ENCODE assay signal across 8 cellular contexts in the genomic region with DNA sequence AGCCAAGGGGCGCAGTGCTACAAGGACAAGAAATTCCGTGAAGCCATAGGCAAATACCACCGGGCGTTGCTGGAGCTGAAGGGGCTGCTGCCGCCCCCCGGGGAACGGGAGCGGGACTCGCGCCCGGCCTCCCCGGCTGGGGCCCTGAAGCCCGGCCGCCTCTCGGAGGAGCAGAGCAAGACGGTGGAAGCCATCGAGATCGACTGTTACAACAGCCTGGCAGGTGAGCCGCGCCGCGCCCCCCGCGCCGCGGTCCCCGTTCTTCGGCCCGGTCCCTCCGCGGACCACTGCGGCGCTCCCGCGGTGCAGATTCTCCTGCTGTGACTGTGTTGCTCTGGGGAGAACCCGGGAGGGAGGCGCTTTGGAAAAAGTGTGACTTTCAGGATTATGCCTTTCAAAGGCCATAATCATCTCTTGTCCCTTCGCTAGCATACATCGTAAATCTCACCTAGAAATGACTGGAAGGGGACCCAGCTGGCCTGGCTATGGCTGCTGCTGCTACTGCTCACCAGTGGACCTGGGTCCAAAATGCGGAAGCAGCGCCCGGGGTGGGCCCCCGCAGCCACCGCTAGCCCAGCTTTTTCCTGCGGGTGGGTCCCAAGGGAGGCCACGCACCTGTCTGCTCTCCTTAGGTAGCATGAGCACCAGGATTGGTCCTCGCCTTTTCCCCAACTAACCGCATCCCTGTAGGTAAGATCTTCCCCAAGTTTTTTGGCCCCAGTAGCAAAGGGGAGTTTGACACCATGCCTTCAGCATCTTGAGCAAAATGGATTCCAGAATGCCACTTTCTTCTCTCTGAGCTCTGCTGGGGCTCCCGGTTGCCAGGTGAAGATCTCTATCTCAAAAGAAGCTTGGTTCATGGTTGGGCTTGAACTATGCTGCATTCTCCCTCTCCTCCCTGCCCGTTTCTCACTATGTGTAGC. TPM values are rescaled to one million over a fixed set of nuclear protein-coding genes. Genes with fewer than 3 reads are reported as not detected.
DNase-seq lines count a peak whose midpoint lies in the region; ATAC-seq and TF ChIP-seq lines count a peak whose summit lies in the region.

No MANE protein-coding gene starts in this region.

- TF ChIP-seq CTCF in chondrocyte (IDR thresholded peaks at IDR 0.05) (no peak), lower leg skin (IDR thresholded peaks at IDR 0.05) (no peak), testis (IDR thresholded peaks at IDR 0.05) (no peak)

- TF ChIP-seq POLR2A in GM15510 (IDR thresholded peaks at IDR 0.05; ENCODE audit: borderline replicate concordance, extremely low read depth, insufficient read length) (peak; percentile 71), lower leg skin (IDR thresholded peaks at IDR 0.05) (no peak), testis (IDR thresholded peaks at IDR 0.05) (no peak)

- H3K9me3 Mint-ChIP-seq in chondrocyte (ENCODE audit: low read depth) = no peaks in the 10 kb centered on the region

- ATAC-seq in HG02973 (IDR thresholded peaks at IDR 0.05; ENCODE audit: unreplicated experiment) (peak; percentile 41), GM19395 (IDR thresholded peaks at IDR 0.05; ENCODE audit: unreplicated experiment) (no peak)

- H3K27me3 ChIP-seq in testis = no peaks in the 10 kb centered on the region

- no peaks in the 10 kb centered on the region for H3K36me3 ChIP-seq in testis (ENCODE audit: low read depth, missing control alignments)

- H3K27me3 Mint-ChIP-seq in chondrocyte (ENCODE audit: low read depth) = peaks cover 25% of the 10 kb centered on the region

- peak; percentile 31 for DNase-seq in SW480 (ENCODE audit: low spot score)
- no peak for DNase-seq in chondrocyte (ENCODE audit: low spot score)
- DNase-seq in lower leg skin (ENCODE audit: low spot score in 2 of 2) = no peak
- peak; percentile 22 for DNase-seq in testis
- no peak for DNase-seq in GOT3 (lab: John Stamatoyannopoulos, UW)

- peaks cover 4% of the 10 kb centered on the region for H3K4me1 ChIP-seq in testis

- no peaks in the 10 kb centered on the region for H3K9me3 ChIP-seq in testis

- H3K36me3 Mint-ChIP-seq in chondrocyte (ENCODE audit: low read depth) = no peaks in the 10 kb centered on the region

- H3K4me3 ChIP-seq in lower leg skin (ENCODE audit: low read depth, poor library complexity, severe bottlenecking) (peak overlapping the region; percentile 44), testis (peak overlapping the region; percentile 57 to 62)

- no peak overlapping the region for H3K27ac ChIP-seq in testis

- no peak overlapping the region for H3K27ac Mint-ChIP-seq in chondrocyte (ENCODE audit: unreplicated experiment)

- WGBS in lower leg skin, 2 donors = 7 to 8% methylated on average over 38 to 43 of the region's 50 CpGs
- WGBS in testis, 2 donors = 6 to 24% methylated on average over 11 to 49 of the region's 50 CpGs

- peaks cover 20% of the 10 kb centered on the region for H3K4me1 Mint-ChIP-seq in chondrocyte (ENCODE audit: low read depth)

- H3K4me3 Mint-ChIP-seq in chondrocyte (ENCODE audit: unreplicated experiment) = peak overlapping the region; percentile 80

- intact Hi-C loops in lower leg skin (cut with DNase I; ENCODE audit: low total_unique reads) = no loop called here
- intact Hi-C loops in testis (cut with DNase I; ENCODE audit: low total_unique reads) = no loop called here

RNA-seq across cellular contexts. Expression of a gene that starts 0.9 kb away (rescaled TPM):
- total RNA-seq in chondrocyte (1.6 to 2.5 TPM (median 2.4 TPM) in 3 replicates), lower leg skin (10 to 100 TPM in 2 of 4 donors, 1 to 10 TPM in 2; 6.3 to 10.2 (median 8.7) TPM), testis (1 to 10 TPM; 2.4 TPM)
- polyA plus RNA-seq in testis (ENCODE audit: insufficient read depth, low read depth, low replicate concordance) = 1.5 TPM

RNA-seq across cellular contexts. Expression of a gene that starts 42.1 kb away (rescaled TPM):
- 26.5 to 31.7 TPM (median 27.5 TPM) in 3 replicates for total RNA-seq in chondrocyte
- total RNA-seq in lower leg skin = 10 to 100 TPM; 27.1 to 58.7 (median 44.3) TPM
- 10 to 100 TPM; 60.6 to 63.0 TPM for total RNA-seq in testis
- 24.8 TPM for polyA plus RNA-seq in testis (ENCODE audit: insufficient read depth, low read depth, low replicate concordance)

Comparison
In these comparisons a context has a peak if more than half of its experiments do, and no peak if none do; other contexts are left out.
1. DNase-seq: peak in SW480 (single experiment) and testis (single experiment); none in chondrocyte (single experiment), lower leg skin (0 of 2) and GOT3 (single experiment).